ENCODE assay signal across 1 cellular context in genomic region chr11:69814902-69815301, GRCh38.
A peak's percentile ranks its signal among the peaks of the same experiment; 100 is the strongest.
TF ChIP-seq lines count a peak whose summit lies in the region.

No MANE protein-coding gene starts in this region.

TF ChIP-seq in HEK293, 187 proteins besides CTCF, POLR2A, EP300 and RAD21 (continued from another document):
- TF ChIP-seq ZBTB11 (tag by site-specific recombination; conservative IDR thresholded peaks at IDR 0.05; ENCODE audit: low read depth), result no peak
- TF ChIP-seq ZNF112 (tag by site-specific recombination; IDR thresholded peaks at IDR 0.05), result no peak
- TF ChIP-seq ZNF768 (tag by site-specific recombination; IDR thresholded peaks at IDR 0.05), result no peak
- no peak for TF ChIP-seq ZNF155 (tag by site-specific recombination; IDR thresholded peaks at IDR 0.05)
- no peak for TF ChIP-seq ZNF558 (tag by site-specific recombination; IDR thresholded peaks at IDR 0.05)
- no peak for TF ChIP-seq ZNF138 (tag by site-specific recombination; IDR thresholded peaks at IDR 0.05; ENCODE audit: borderline replicate concordance)
- TF ChIP-seq ZBTB7A (tag by site-specific recombination; IDR thresholded peaks at IDR 0.05; ENCODE audit: low read depth), result no peak
- no peak for TF ChIP-seq ZNF530 (tag by site-specific recombination; IDR thresholded peaks at IDR 0.05; ENCODE audit: low read depth)
- no peak for TF ChIP-seq SCRT2 (tag by site-specific recombination; IDR thresholded peaks at IDR 0.05)
- no peak for TF ChIP-seq BCL6B (tag by site-specific recombination; IDR thresholded peaks at IDR 0.05)
- no peak for TF ChIP-seq TRIM28 (IDR thresholded peaks at IDR 0.05; ENCODE audit: borderline replicate concordance, low read length)
- TF ChIP-seq EGR2 (tag by site-specific recombination; IDR thresholded peaks at IDR 0.05; ENCODE audit: low read depth), result peak; percentile 59; the same call in 1 of the 2 replicates
- TF ChIP-seq ZNF366 (tag by site-specific recombination; conservative IDR thresholded peaks at IDR 0.05), result peak; percentile 86
- no peak for TF ChIP-seq KLF10 (tag by site-specific recombination; IDR thresholded peaks at IDR 0.05)
- no peak for TF ChIP-seq ZNF335 (tag by site-specific recombination; conservative IDR thresholded peaks at IDR 0.05)
- no peak for TF ChIP-seq ZNF791 (tag by site-specific recombination; IDR thresholded peaks at IDR 0.05)
